In the genomic region with DNA sequence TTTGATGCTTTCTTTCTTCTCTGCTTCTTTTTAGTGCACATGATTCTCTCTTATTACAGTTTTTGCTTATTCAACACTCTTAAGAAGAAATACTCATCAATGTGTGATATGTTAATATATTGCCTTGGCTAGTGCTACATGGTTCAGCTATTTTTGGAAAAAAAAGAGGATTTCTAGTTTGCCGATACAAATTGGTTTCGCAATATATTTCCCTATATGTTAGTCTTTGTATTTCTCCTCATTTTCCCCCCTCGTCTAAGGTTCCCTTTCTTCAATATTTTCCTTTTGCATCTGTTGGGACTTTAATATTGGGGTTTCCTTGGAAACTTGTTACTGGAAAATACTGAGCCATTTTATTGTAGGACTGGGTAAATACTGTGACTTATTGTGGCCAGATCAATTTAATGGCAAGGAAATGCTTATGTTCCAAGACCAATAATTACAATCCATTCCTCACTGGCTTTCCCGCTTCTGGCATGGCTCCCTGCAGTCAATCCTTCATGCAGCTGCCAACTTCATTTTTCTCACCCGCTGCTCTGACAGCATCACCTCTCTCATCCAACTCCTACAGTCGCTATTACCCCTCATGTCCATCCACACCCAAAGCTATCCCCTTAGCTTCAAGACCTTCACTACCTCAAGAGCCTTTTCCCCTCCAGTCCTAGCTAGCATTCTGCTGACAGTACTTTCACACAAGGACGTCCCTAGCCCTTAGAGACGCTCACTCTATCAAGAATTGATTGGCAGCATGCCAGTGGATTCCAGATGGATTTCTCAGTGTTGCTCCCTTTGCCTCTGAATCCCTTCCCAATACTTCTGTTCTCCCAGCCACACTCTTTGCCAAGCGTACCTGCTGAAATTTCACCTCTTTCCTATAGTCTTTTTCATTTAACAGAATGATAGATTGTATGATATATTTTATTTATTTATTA, we compare ENCODE assay signal across 26 cellular contexts.
DNase-seq lines count a peak whose midpoint lies in the region; ATAC-seq, FAIRE-seq and TF ChIP-seq lines count a peak whose summit lies in the region.
"Had no signal": no experiment of that assay in that cellular context is flagged by ENCODE, and none has a peak within 500 bp of the region (broad histone marks: within the 10 kb centered on the region; RNA-seq: fewer than 3 reads in every experiment).

No MANE protein-coding gene starts in this region.

- in situ Hi-C loops in HepG2 (cut with HindIII; ENCODE audit: extremely low pct_ligation_motif_present, low pct_unique_long_range_greater_than_20kb) = no loop called here

- TF ChIP-seq POLR2A in HepG2 (IDR thresholded peaks at IDR 0.05; ENCODE audit: insufficient read depth in 1 of 2, low read depth in 2 of 2, low read length in 2 of 2) = no peak
- no peak for TF ChIP-seq POLR2A in right lobe of liver (IDR thresholded peaks at IDR 0.05)

- TF ChIP-seq CTCF in HepG2 (CRISPR knock-in tag; IDR thresholded peaks at IDR 0.05) (no peak), right lobe of liver (IDR thresholded peaks at IDR 0.05) (no peak), brain (conservative IDR thresholded peaks at IDR 0.05) (no peak)

- no peak overlapping the region for H3K4me2 ChIP-seq in HepG2 (ENCODE audit: low read depth, low read length)
- H3K4me2 ChIP-seq: GM23338 had no signal

- TF ChIP-seq EP300 in HepG2 (IDR thresholded peaks at IDR 0.05; ENCODE audit: low read depth in 2 of 2, low read length in 2 of 2) (no peak), HepG2 (CRISPR knock-in tag; IDR thresholded peaks at IDR 0.05; ENCODE audit: borderline replicate concordance) (no peak)

- peak overlapping the region in 2 of 5 experiments; percentile 2 to 28 for H3K4me3 Mint-ChIP-seq in brain
- H3K4me3 Mint-ChIP-seq: activated naive CD4-positive, alpha-beta T cell treated with anti-CD3 and anti-CD28 coated beads, Interleukin-2, amount 10 ng/mL, durations not matched to agents 7 days and 5 days; CD8-positive, alpha-beta memory T cell; GM23338; memory B cell; neural crest cell; stimulated activated naive CD8-positive, alpha-beta T cell treated with anti-CD3 and anti-CD28 coated beads, Interleukin-15, amount 100 ng/mL, for 72 hours had no signal

- ATAC-seq in HepG2 (no peak), right lobe of liver (no peak), GM19395 (IDR thresholded peaks at IDR 0.05; ENCODE audit: unreplicated experiment) (no peak)
- ATAC-seq: body of pancreas; GM23338; heart left ventricle; stimulated activated naive CD8-positive, alpha-beta T cell treated with anti-CD3 and anti-CD28 coated beads, Interleukin-15, amount 100 ng/mL, for 72 hours; upper lobe of right lung had no signal

- intact Hi-C loops in HepG2 (cut with micrococcal nuclease; ENCODE audit: unreplicated experiment) = no loop called here
- intact Hi-C loops in right lobe of liver (cut with DNase I) = no loop called here

- H3K27ac Mint-ChIP-seq in brain = peak overlapping the region in 4 of 5 experiments; percentile 34 to 72 (median 62)
- H3K27ac Mint-ChIP-seq: activated naive CD4-positive, alpha-beta T cell treated with anti-CD3 and anti-CD28 coated beads, Interleukin-2, amount 10 ng/mL, durations not matched to agents 7 days and 5 days; CD8-positive, alpha-beta memory T cell; GM23338; memory B cell; stimulated activated naive CD8-positive, alpha-beta T cell treated with anti-CD3 and anti-CD28 coated beads, Interleukin-15, amount 100 ng/mL, for 72 hours had no signal

- no peak overlapping the region for H2AFZ ChIP-seq in HepG2 (ENCODE audit: low read length)
- H2AFZ ChIP-seq: GM23338 had no signal

- FAIRE-seq in HepG2 (lab: Jason Lieb, UNC) = no peak
- FAIRE-seq: GM12891, RCC 7860 had no signal

- no TSS peak for BruUV-seq in HepG2 (replicated peaks; lab: Mats Ljungman, UMichigan)

- no peaks in the 10 kb centered on the region for H4K20me1 ChIP-seq in HepG2 (ENCODE audit: insufficient read depth, low read length)

- H3K36me3 ChIP-seq in HepG2 (replicated peaks in 1 of 2; ENCODE audit: control insufficient read depth in 1 of 2, insufficient read depth in 2 of 2, low read length in 2 of 2) = no peaks in the 10 kb centered on the region
- no peaks in the 10 kb centered on the region for H3K36me3 ChIP-seq in right lobe of liver
- H3K36me3 ChIP-seq: esophagus muscularis mucosa, heart left ventricle, upper lobe of right lung had no signal

- no peak overlapping the region for H3K9ac ChIP-seq in HepG2 (ENCODE audit: insufficient read depth, low read depth, low read length)

- H3K36me3 Mint-ChIP-seq in brain = no peaks in the 10 kb centered on the region
- H3K36me3 Mint-ChIP-seq: activated naive CD4-positive, alpha-beta T cell treated with anti-CD3 and anti-CD28 coated beads, Interleukin-2, amount 10 ng/mL, durations not matched to agents 7 days and 5 days; CD8-positive, alpha-beta memory T cell; memory B cell had no signal

- no peak overlapping the region for H3K4me3 ChIP-seq in HepG2 (replicated peaks in 1 of 3; ENCODE audit: insufficient read depth in 1 of 3, low read depth in 2 of 3, low read length in 3 of 3)
- no peak overlapping the region for H3K4me3 ChIP-seq in right lobe of liver
- H3K4me3 ChIP-seq: body of pancreas, esophagus muscularis mucosa, GM23338, heart left ventricle, upper lobe of right lung had no signal

- no peaks in the 10 kb centered on the region for H3K4me1 ChIP-seq in HepG2 (ENCODE audit: insufficient read depth, low read length)
- H3K4me1 ChIP-seq in right lobe of liver = no peaks in the 10 kb centered on the region
- H3K4me1 ChIP-seq: body of pancreas, esophagus muscularis mucosa, heart left ventricle, upper lobe of right lung had no signal

- no peaks in the 10 kb centered on the region for H3K9me3 ChIP-seq in HepG2 (ENCODE audit: low read length)
- no peaks in the 10 kb centered on the region for H3K9me3 ChIP-seq in right lobe of liver
- H3K9me3 ChIP-seq: body of pancreas, esophagus muscularis mucosa, heart left ventricle, upper lobe of right lung had no signal

- peaks cover 17% of the 10 kb centered on the region for H3K4me1 Mint-ChIP-seq in brain
- H3K4me1 Mint-ChIP-seq: activated naive CD4-positive, alpha-beta T cell treated with anti-CD3 and anti-CD28 coated beads, Interleukin-2, amount 10 ng/mL, durations not matched to agents 7 days and 5 days; CD8-positive, alpha-beta memory T cell; GM23338; memory B cell; stimulated activated naive CD8-positive, alpha-beta T cell treated with anti-CD3 and anti-CD28 coated beads, Interleukin-15, amount 100 ng/mL, for 72 hours had no signal

- H3K9me3 Mint-ChIP-seq in brain = peaks cover 0 to 9% (median 0%) of the 10 kb centered on the region in 5 experiments
- H3K9me3 Mint-ChIP-seq: activated naive CD4-positive, alpha-beta T cell treated with anti-CD3 and anti-CD28 coated beads, Interleukin-2, amount 10 ng/mL, durations not matched to agents 7 days and 5 days; GM23338; stimulated activated naive CD8-positive, alpha-beta T cell treated with anti-CD3 and anti-CD28 coated beads, Interleukin-15, amount 100 ng/mL, for 72 hours had no signal

- 25% methylated on average over 9 of the region's 9 CpGs for WGBS in HepG2 (ENCODE audit: low lambda C conversion rate)
- 74% methylated on average over 8 of the region's 9 CpGs for WGBS in right lobe of liver (ENCODE audit: insufficient coverage, low coverage, low lambda C conversion rate, missing lambda C conversion rate)

- no peak overlapping the region for H3K27ac ChIP-seq in HepG2 (ENCODE audit: extremely low read length, insufficient read depth, low read length)
- no peak overlapping the region for H3K27ac ChIP-seq in right lobe of liver
- H3K27ac ChIP-seq: body of pancreas, esophagus muscularis mucosa, heart left ventricle, upper lobe of right lung had no signal

- H3K27me3 ChIP-seq in HepG2 (ENCODE audit: control insufficient read depth in 1 of 2, insufficient read depth in 2 of 2, low read length in 2 of 2) (peaks cover 2 to 3% of the 10 kb centered on the region in 2 experiments; a peak in 1 of 5 replicates), right lobe of liver (no peaks in the 10 kb centered on the region)
- H3K27me3 ChIP-seq: body of pancreas, esophagus muscularis mucosa, heart left ventricle, upper lobe of right lung had no signal

- no peaks in the 10 kb centered on the region for H3K79me2 ChIP-seq in HepG2 (ENCODE audit: insufficient read depth, low read length)

- peaks cover 3% of the 10 kb centered on the region for H3K27me3 Mint-ChIP-seq in brain
- H3K27me3 Mint-ChIP-seq: activated naive CD4-positive, alpha-beta T cell treated with anti-CD3 and anti-CD28 coated beads, Interleukin-2, amount 10 ng/mL, durations not matched to agents 7 days and 5 days; stimulated activated naive CD8-positive, alpha-beta T cell treated with anti-CD3 and anti-CD28 coated beads, Interleukin-15, amount 100 ng/mL, for 72 hours had no signal

- DNase-seq in HepG2 (ENCODE audit: low spot score) = no peak
- DNase-seq in right lobe of liver = no peak
- DNase-seq in NCI-H2171 treated with DMSO at 0.1 percent for 48 hours (lab: John Stamatoyannopoulos, UW) = peak; percentile 89
- no peak for DNase-seq in stimulated activated naive CD4-positive, alpha-beta T cell treated with Interleukin-2 at 50 U/mL for 16 hours (lab: John Stamatoyannopoulos, UW)
- no peak for DNase-seq in Ammon's horn (ENCODE audit: low spot score)
- DNase-seq in effector CD4-positive, alpha-beta T cell = no peak
- DNase-seq: activated CD4-positive, alpha-beta T cell treated with anti-CD3 and anti-CD28 coated beads, Interleukin-2, amount 50 U/mL, for 1 hour; activated naive CD4-positive, alpha-beta T cell treated with anti-CD3 and anti-CD28 coated beads, Interleukin-2, amount 10 ng/mL, durations not matched to agents 7 days and 5 days; body of pancreas; CD8-positive, alpha-beta memory T cell; GDM1; heart left ventricle; islet precursor cell; NCI-H226; stimulated activated CD4-positive, alpha-beta T cell treated with anti-CD3 and anti-CD28 coated beads, Interleukin-15, amount 100 ng/mL, for 24 hours; stimulated activated naive CD8-positive, alpha-beta T cell treated with anti-CD3 and anti-CD28 coated beads, Interleukin-15, amount 100 ng/mL, for 72 hours; SW 1271; upper lobe of right lung had no signal

- POLR2A ChIA-PET in HepG2 (lab: Yijun Ruan, JAX) = no interaction called here

- no peak for TF ChIP-seq RAD21 in HepG2 (CRISPR knock-in tag; IDR thresholded peaks at IDR 0.05)

- CTCF ChIA-PET in HepG2 (lab: Yijun Ruan, JAX; ENCODE audit: low intra/inter-chr PET ratio, low total read pairs) = no interaction called here

TF ChIP-seq in HepG2, 621 proteins besides CTCF, POLR2A, EP300 and RAD21:
- TF ChIP-seq CEBPB (IDR thresholded peaks at IDR 0.05; ENCODE audit: borderline replicate concordance, low read depth, low read length) = peak; percentile 62; the same call in 1 of the 2 replicates
- TF ChIP-seq LCORL (IDR thresholded peaks at IDR 0.05) = 0 out of 2 replicates have a peak, but pooled peaks have one; percentile 20
- TF ChIP-seq LCORL (CRISPR knock-in tag; IDR thresholded peaks at IDR 0.05) = no peak
- TF ChIP-seq REXO4 (CRISPR knock-in tag; IDR thresholded peaks at IDR 0.05; ENCODE audit: borderline replicate concordance) = no peak
